8 cellular contexts compared by ENCODE assay signal in genomic region chr3:58433400-58434169, GRCh38. TPM values are rescaled to one million over a fixed set of nuclear protein-coding genes. Genes with fewer than 3 reads are reported as not detected.
DNase-seq lines count a peak whose midpoint lies in the region; ATAC-seq lines count a peak whose summit lies in the region.

Gene PDHB, minus strand, starts transcription at chr3:58433832. Its CDS starts 23 bp downstream, at chr3:58433809.

- POLR2A ChIA-PET in activated CD8-positive, alpha-beta memory T cell treated with anti-CD3 and anti-CD28 coated beads for 36 hours (lab: Charles Lee) = interaction anchor here (0.6 to 1.0 kb wide), 5 partner anchors 20 to 127 kb away, joined by 3 to 12 read pairs (median 3); partner anchors contain the start of genes HTD2 and RPP14

- no peaks in the 10 kb centered on the region for H3K27me3 ChIP-seq in effector memory CD4-positive, alpha-beta T cell (replicated peaks; ENCODE audit: control insufficient read depth, insufficient read depth, low read length, poor library complexity, severe bottlenecking)

- peaks cover 17% of the 10 kb centered on the region for H3K4me1 ChIP-seq in effector memory CD4-positive, alpha-beta T cell (ENCODE audit: control insufficient read depth, insufficient read depth, low read length, poor library complexity, severe bottlenecking)

- no peaks in the 10 kb centered on the region for H3K9me3 ChIP-seq in effector memory CD4-positive, alpha-beta T cell (ENCODE audit: control insufficient read depth, low read length)

- peak within 1 kb of the TSS; percentile 93 for H3K27ac Mint-ChIP-seq in memory B cell

- peak within 1 kb of the TSS; percentile 77 for H3K4me3 ChIP-seq in effector memory CD4-positive, alpha-beta T cell (ENCODE audit: insufficient read depth, low read depth, low read length, poor library complexity, severe bottlenecking)

- H3K4me1 Mint-ChIP-seq in memory B cell = peaks cover 16% of the 10 kb centered on the region

- no peaks in the 10 kb centered on the region for H3K9me3 Mint-ChIP-seq in memory B cell

- DNase-seq in CMK (ENCODE audit: low read depth) (peak; percentile 84), HPDE6-E6E7 (ENCODE audit: extremely low spot score) (peak; percentile 50), NOMO-1 (lab: John Stamatoyannopoulos, UW; ENCODE audit: unreplicated experiment in 2 of 2) (peak; percentile 87 to 93), memory B cell (ENCODE audit: low spot score in 2 of 2) (peak; percentile 81 to 82)
- peak; percentile 74 to 84 (median 81) for DNase-seq in effector memory CD4-positive, alpha-beta T cell
- DNase-seq in stimulated activated CD8-positive, alpha-beta memory T cell treated with anti-CD3 and anti-CD28 coated beads, Interleukin-12 subunit alpha, Interleukin-12 subunit beta, amount 100 ng/mL, for 1 hour (ENCODE audit: low read depth) = peak; percentile 79

- peak within 1 kb of the TSS; percentile 75 for H3K27ac ChIP-seq in effector memory CD4-positive, alpha-beta T cell (ENCODE audit: insufficient read depth, low read length, poor library complexity, severe bottlenecking)

- H3K36me3 ChIP-seq in effector memory CD4-positive, alpha-beta T cell (ENCODE audit: control insufficient read depth, insufficient read depth, low read length) = peaks cover 32% of the 10 kb centered on the region

- CTCF ChIA-PET in activated CD8-positive, alpha-beta memory T cell treated with anti-CD3 and anti-CD28 coated beads for 36 hours (lab: Charles Lee) = interaction anchor here (1.2 kb wide), 1 partner anchor 12 kb away, joined by 3 read pairs; no protein-coding TSS in a partner anchor

- H3K4me3 Mint-ChIP-seq in memory B cell = peak within 1 kb of the TSS; percentile 91

- peaks cover 6% of the 10 kb centered on the region for H3K36me3 Mint-ChIP-seq in memory B cell

- H3K27me3 Mint-ChIP-seq in memory B cell = no peaks in the 10 kb centered on the region

- peak; percentile 95 for ATAC-seq in GM19467 (IDR thresholded peaks at IDR 0.05; ENCODE audit: unreplicated experiment)
- peak; percentile 93 for ATAC-seq in memory B cell (ENCODE audit: low read depth)

RNA-seq across cellular contexts. Expression of gene PDHB, which starts in this region (rescaled TPM):
- total RNA-seq in activated CD8-positive, alpha-beta memory T cell treated with anti-CD3 and anti-CD28 coated beads for 36 hours = 10 to 100 TPM; 58.8 to 62.1 TPM

Comparison
In these comparisons a context has a peak if more than half of its experiments do, and no peak if none do; other contexts are left out.
1. Peak in every context shown above with its lines: DNase-seq, ATAC-seq, H3K4me3 ChIP-seq and H3K27ac ChIP-seq.